In genomic region chr1:39671433-39671792, GRCh38 we compare ENCODE assay signal across 1 cellular context.
TF ChIP-seq lines count a peak whose summit lies in the region.

No MANE protein-coding gene starts in this region.

TF ChIP-seq in K562, 482 proteins besides CTCF, POLR2A, EP300 and RAD21 (continued from another document):
- TF ChIP-seq MTA3 (IDR thresholded peaks at IDR 0.05; ENCODE audit: borderline replicate concordance) (no peak), ZBTB2 (IDR thresholded peaks at IDR 0.05) (no peak), ELK3 (CRISPR knock-in tag; IDR thresholded peaks at IDR 0.05) (no peak), ZNF277 (CRISPR knock-in tag; IDR thresholded peaks at IDR 0.05; ENCODE audit: borderline replicate concordance) (no peak), RERE (CRISPR knock-in tag; IDR thresholded peaks at IDR 0.05; ENCODE audit: borderline replicate concordance) (no peak), HNRNPUL1 (IDR thresholded peaks at IDR 0.05; ENCODE audit: low read length) (no peak), MTA2 (IDR thresholded peaks at IDR 0.05; ENCODE audit: low read depth) (no peak), MXI1 (IDR thresholded peaks at IDR 0.05; ENCODE audit: low read depth, low read length) (no peak)
